ENCODE assay signal across 9 cellular contexts in the genomic region with DNA sequence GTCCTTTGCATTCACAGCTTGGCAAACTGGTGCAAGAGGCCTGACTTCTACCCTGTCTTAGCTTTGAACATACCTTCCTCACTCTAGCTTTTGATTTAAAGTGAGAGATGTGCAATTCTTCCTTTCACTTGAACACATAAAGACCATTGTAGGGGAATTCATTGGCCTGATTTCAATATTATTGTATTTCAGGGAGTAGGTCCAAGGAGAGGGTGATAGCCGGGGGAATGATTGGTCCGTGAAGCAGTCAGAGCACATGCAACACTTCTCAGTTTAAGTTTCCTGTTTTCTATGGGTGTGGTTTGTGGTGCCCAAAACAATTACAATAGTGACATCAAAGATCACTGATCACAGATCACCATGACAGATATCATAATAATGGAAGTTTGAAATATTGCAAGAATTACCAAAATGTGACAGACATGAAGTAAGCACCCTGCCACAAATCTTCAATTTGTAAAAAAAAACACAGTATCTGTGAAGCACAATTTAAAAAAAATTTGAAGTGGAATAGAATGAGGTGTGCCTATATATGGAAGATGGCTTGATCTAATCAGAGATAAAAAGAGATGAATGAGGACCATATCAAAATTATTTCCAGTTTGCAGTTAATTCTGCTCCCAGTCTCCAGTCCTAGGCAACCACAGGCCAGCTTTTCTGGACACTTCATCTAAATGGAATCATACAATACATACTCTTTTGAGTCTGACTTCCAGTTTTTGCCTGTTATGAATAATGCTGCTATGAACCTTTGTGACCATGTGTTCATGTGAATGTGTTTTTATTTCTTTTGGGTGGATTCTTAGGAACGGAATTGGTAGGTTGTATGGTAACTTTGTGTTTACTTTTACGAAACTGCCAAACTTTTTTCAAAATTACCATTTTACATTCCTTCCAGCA. TPM values are rescaled to one million over a fixed set of nuclear protein-coding genes. Genes with fewer than 3 reads are reported as not detected.
DNase-seq lines count a peak whose midpoint lies in the region; ATAC-seq and TF ChIP-seq lines count a peak whose summit lies in the region.
"Had no signal": no experiment of that assay in that cellular context is flagged by ENCODE, and none has a peak within 500 bp of the region (broad histone marks: within the 10 kb centered on the region; RNA-seq: fewer than 3 reads in every experiment).

No MANE protein-coding gene starts in this region.

- ATAC-seq in activated CD4-positive, CD25-positive, alpha-beta regulatory T cell treated with anti-CD3 and anti-CD28 coated beads, Interleukin-2, amount 50 U/mL, for 24 hours, result peak; percentile 63 to 69
- ATAC-seq in HG03097 (IDR thresholded peaks at IDR 0.05; ENCODE audit: low FRiP score, unreplicated experiment), result no peak
- ATAC-seq: Panc1 had no signal

- no peaks in the 10 kb centered on the region for H3K36me3 ChIP-seq in Peyer's patch
- no peaks in the 10 kb centered on the region for H3K36me3 ChIP-seq in fibroblast of lung (ENCODE audit: control insufficient read depth, insufficient read depth, low read length)

- H3K27ac ChIP-seq in Peyer's patch, result peak overlapping the region; percentile 11 to 59 (median 32)
- no peak overlapping the region for H3K27ac ChIP-seq in fibroblast of lung (ENCODE audit: insufficient read depth, low read length)

- H3K4me3 ChIP-seq in Peyer's patch (no peak overlapping the region), fibroblast of lung (replicated peaks in 1 of 4; ENCODE audit: control extremely low read depth in 1 of 4, insufficient read depth in 1 of 4, low read depth in 3 of 4, low read length in 4 of 4) (no peak overlapping the region)

- H3K27me3 ChIP-seq in Peyer's patch (no peaks in the 10 kb centered on the region), fibroblast of lung (ENCODE audit: control insufficient read depth, insufficient read depth, low read length) (no peaks in the 10 kb centered on the region)

- H2AFZ ChIP-seq in fibroblast of lung (ENCODE audit: low read length), result no peak overlapping the region

- H3K4me1 ChIP-seq in Peyer's patch (peaks cover 0 to 10% (median 3%) of the 10 kb centered on the region in 4 donors), fibroblast of lung (ENCODE audit: control insufficient read depth, extremely low read depth, insufficient read depth, low read length) (peaks cover 3% of the 10 kb centered on the region)

- H3K9me3 ChIP-seq in Peyer's patch, result no peaks in the 10 kb centered on the region
- H3K9me3 ChIP-seq in fibroblast of lung (ENCODE audit: control insufficient read depth, insufficient read depth, low read depth, low read length), result no peaks in the 10 kb centered on the region

- DNase-seq in activated CD4-positive, CD25-positive, alpha-beta regulatory T cell treated with anti-CD3 and anti-CD28 coated beads, Interleukin-2, amount 50 U/mL, for 72 hours, result no peak
- DNase-seq in Peyer's patch (no peak), fibroblast of lung (ENCODE audit: low read depth in 2 of 2) (peak; percentile 24 to 56), stromal cell of bone marrow (ENCODE audit: low read depth) (peak; percentile 43), NCI-H187 (lab: John Stamatoyannopoulos, UW) (no peak), head of caudate nucleus (no peak)

- TF ChIP-seq CTCF in Peyer's patch (IDR thresholded peaks at IDR 0.05), result no peak
- no peak for TF ChIP-seq CTCF in fibroblast of lung (conservative IDR thresholded peaks at IDR 0.05 in 1 of 2, IDR thresholded peaks at IDR 0.05 in 1 of 2; ENCODE audit: low read depth in 1 of 2, low read length in 2 of 2)

- intact Hi-C loops in head of caudate nucleus (cut with DNase I), result loop anchor here (5.0 kb wide), 2 partner anchors 277 to 317 kb away; partner anchors contain the start of gene GPR19

- H3K4me2 ChIP-seq in fibroblast of lung (ENCODE audit: extremely low read depth, insufficient read depth, low read length), result no peak overlapping the region

- TF ChIP-seq POLR2A in Peyer's patch (IDR thresholded peaks at IDR 0.05), result no peak

- H4K20me1 ChIP-seq in fibroblast of lung (ENCODE audit: control insufficient read depth, extremely low read depth, insufficient read depth, low read length), result no peaks in the 10 kb centered on the region

- no peak overlapping the region for H3K9ac ChIP-seq in fibroblast of lung (ENCODE audit: insufficient read depth, low read length)

- no peaks in the 10 kb centered on the region for H3K79me2 ChIP-seq in fibroblast of lung (ENCODE audit: control insufficient read depth, insufficient read depth, low read length)

RNA-seq across cellular contexts. Expression of gene BORCS5, which starts 23.2 kb away (rescaled TPM):
- 10 to 100 TPM in 3 of 4 donors, 1 to 10 TPM in 1; 8.3 to 22.7 (median 15.3) TPM for total RNA-seq in Peyer's patch
- 14.4 and 15.7 TPM in 2 replicates for total RNA-seq in fibroblast of lung
- polyA plus RNA-seq in fibroblast of lung, result 13.5 and 17.9 TPM in 2 replicates
- 5.7 and 9.4 TPM in 2 replicates for polyA plus RNA-seq in fibroblast of lung (2012)
- polyA minus RNA-seq in fibroblast of lung (ENCODE audit: low replicate concordance), result 11.6 and 30.7 TPM in 2 replicates

RNA-seq across cellular contexts. Expression of gene MANSC1, which starts 30.0 kb away (rescaled TPM):
- total RNA-seq in Peyer's patch (10 to 100 TPM in 3 of 4 donors, not detected in 1; 10.8 to 24.0 (median 15.1) TPM), fibroblast of lung (1.3 and 1.8 TPM in 2 replicates)
- polyA plus RNA-seq in fibroblast of lung, result 3.4 and 3.7 TPM in 2 replicates
- 10.3 and 10.8 TPM in 2 replicates for polyA plus RNA-seq in fibroblast of lung (2012)
- polyA minus RNA-seq in fibroblast of lung (ENCODE audit: low replicate concordance), result 7.3 and 10.4 TPM in 2 replicates

Comparison
In these comparisons a context has a peak if more than half of its experiments do, and no peak if none do; other contexts are left out.
1. DNase-seq: peak in fibroblast of lung (2 of 2) and stromal cell of bone marrow (single experiment); none in activated CD4-positive, CD25-positive, alpha-beta regulatory T cell treated with anti-CD3 and anti-CD28 coated beads, Interleukin-2, amount 50 U/mL, for 72 hours (single experiment), Peyer's patch (0 of 3), NCI-H187 (0 of 2) and head of caudate nucleus (0 of 42).